Comparison of ENCODE assay signal across 27 cellular contexts in the genomic region with DNA sequence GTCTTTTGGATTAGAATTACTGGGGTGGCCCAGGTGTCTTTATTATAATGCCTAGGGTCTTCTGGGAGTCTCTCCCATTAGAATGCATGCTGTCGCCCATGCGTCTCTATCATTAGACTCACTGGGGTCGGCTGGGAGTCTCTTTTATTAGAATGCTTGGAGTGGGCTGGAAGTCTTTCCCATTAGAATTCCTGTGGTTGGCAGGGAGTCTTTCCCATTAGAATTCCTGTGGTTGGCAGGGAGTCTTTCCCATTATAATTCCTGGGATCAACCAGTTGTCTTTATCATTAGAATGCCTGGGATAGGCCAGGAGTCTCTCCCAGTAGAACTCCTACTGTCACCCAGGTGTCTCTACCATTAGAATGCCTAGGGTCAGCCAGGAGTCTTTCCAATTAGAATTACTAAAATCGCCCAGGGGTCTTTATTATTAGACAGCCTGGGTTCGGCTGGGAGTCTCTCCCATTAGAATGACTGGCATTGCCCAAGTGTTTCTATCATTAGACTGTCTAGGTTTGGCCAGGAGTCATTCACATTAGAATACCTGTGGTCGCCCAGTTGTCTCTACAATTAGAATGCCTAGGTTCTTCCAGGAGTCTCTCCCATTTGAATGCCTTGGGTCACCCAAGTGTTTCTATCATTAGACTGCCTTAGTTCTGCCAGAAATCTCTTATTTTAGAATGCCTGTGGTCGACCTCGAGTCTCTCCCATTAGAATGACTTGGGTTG.
"Had no signal": no experiment of that assay in that cellular context is flagged by ENCODE, and none has a peak within 500 bp of the region (broad histone marks: within the 10 kb centered on the region; RNA-seq: fewer than 3 reads in every experiment).

No MANE protein-coding gene starts in this region.

- H3K27me3 Mint-ChIP-seq: activated B cell treated with CpG ODN at 0.5 μM for 24 hours; activated naive CD8-positive, alpha-beta T cell; activated T-helper 17 cell treated with anti-CD3 and anti-CD28 coated beads, Interleukin-2, amount 50 U/mL, for 72 hours; central memory CD8-positive, alpha-beta T cell; natural killer cell treated with Interleukin-12 subunit alpha and Interleukin-12 subunit beta and Interleukin-15 and Interleukin-18, amount 100 ng/mL, for 72 hours had no signal

- H3K36me3 ChIP-seq: gastrocnemius medialis, right lobe of liver, transverse colon, uterus had no signal

- H3K79me2 ChIP-seq: hepatocyte had no signal

- H3K9me3 ChIP-seq: right lobe of liver, testis, uterus had no signal

- H3K4me3 ChIP-seq: gastrocnemius medialis, hepatocyte, right lobe of liver, skin epidermis, testis, transverse colon, uterus had no signal

- H2AFZ ChIP-seq: hepatocyte had no signal

- H3K4me1 ChIP-seq: gastrocnemius medialis, right lobe of liver, testis, transverse colon, uterus had no signal

- H3K4me2 ChIP-seq: hepatocyte had no signal

- H3K27ac ChIP-seq: epithelial cell of prostate, gastrocnemius medialis, hepatocyte, right lobe of liver, skin epidermis, testis, transverse colon, uterus had no signal

- H3K27me3 ChIP-seq: gastrocnemius medialis, hepatocyte, right lobe of liver, testis, transverse colon, uterus had no signal

- H3K4me3 Mint-ChIP-seq: activated B cell treated with CpG ODN at 0.5 μM for 24 hours; activated naive CD8-positive, alpha-beta T cell; activated T-cell treated with anti-CD3 and anti-CD28 coated beads, Interleukin-2, amount 50 U/mL, for 4 hours; activated T-helper 17 cell treated with anti-CD3 and anti-CD28 coated beads, Interleukin-2, amount 50 U/mL, for 72 hours; central memory CD8-positive, alpha-beta T cell; natural killer cell treated with Interleukin-12 subunit alpha and Interleukin-12 subunit beta and Interleukin-15 and Interleukin-18, amount 100 ng/mL, for 72 hours; T-helper 2 cell treated with Interferon-gamma antibody and Interleukin-4, amounts not matched to agents 5 μg/mL and 100 μg/mL, for 36 hours had no signal

- H3K27ac Mint-ChIP-seq: activated B cell treated with CpG ODN at 0.5 μM for 24 hours; activated naive CD8-positive, alpha-beta T cell; activated T-helper 17 cell treated with anti-CD3 and anti-CD28 coated beads, Interleukin-2, amount 50 U/mL, for 72 hours; natural killer cell treated with Interleukin-12 subunit alpha and Interleukin-12 subunit beta and Interleukin-15 and Interleukin-18, amount 100 ng/mL, for 72 hours; T-helper 2 cell treated with Interferon-gamma antibody and Interleukin-4, amounts not matched to agents 5 μg/mL and 100 μg/mL, for 36 hours had no signal

- H3K4me1 Mint-ChIP-seq: activated B cell treated with CpG ODN at 0.5 μM for 24 hours; activated T-helper 17 cell treated with anti-CD3 and anti-CD28 coated beads, Interleukin-2, amount 50 U/mL, for 72 hours; central memory CD8-positive, alpha-beta T cell had no signal

- DNase-seq: activated B cell treated with CpG ODN at 0.5 μM for 24 hours; activated CD8-positive, alpha-beta memory T cell treated with anti-CD3 and anti-CD28 coated beads, Interleukin-2, amount 50 U/mL, for 48 hours; activated T-cell treated with anti-CD3 and anti-CD28 coated beads, Interleukin-2, amount 50 U/mL, for 4 hours; anterior cingulate cortex; dermis blood vessel endothelial cell; effector CD4-positive, alpha-beta T cell; gastrocnemius medialis; left colon; mammary epithelial cell; midbrain; posterior cingulate gyrus; right lobe of liver; stimulated activated CD4-positive, alpha-beta T cell treated with anti-CD3 and anti-CD28 coated beads, Interleukin-12 subunit alpha, Interleukin-12 subunit beta, amount 100 ng/mL, for 4 hours; stimulated activated CD4-positive, alpha-beta T cell treated with anti-CD3 and anti-CD28 coated beads, Interleukin-4, amount 100 ng/mL, for 1 hour; stimulated activated naive CD8-positive, alpha-beta T cell treated with anti-CD3 and anti-CD28 coated beads, Interleukin-15, Interleukin-2, amounts not matched to agents 100 U/mL and 50 U/mL, for 24 hours; T-helper 1 cell; testis; transverse colon; uterus had no signal
